Comparison of ENCODE assay signal across 17 cellular contexts in the genomic region with DNA sequence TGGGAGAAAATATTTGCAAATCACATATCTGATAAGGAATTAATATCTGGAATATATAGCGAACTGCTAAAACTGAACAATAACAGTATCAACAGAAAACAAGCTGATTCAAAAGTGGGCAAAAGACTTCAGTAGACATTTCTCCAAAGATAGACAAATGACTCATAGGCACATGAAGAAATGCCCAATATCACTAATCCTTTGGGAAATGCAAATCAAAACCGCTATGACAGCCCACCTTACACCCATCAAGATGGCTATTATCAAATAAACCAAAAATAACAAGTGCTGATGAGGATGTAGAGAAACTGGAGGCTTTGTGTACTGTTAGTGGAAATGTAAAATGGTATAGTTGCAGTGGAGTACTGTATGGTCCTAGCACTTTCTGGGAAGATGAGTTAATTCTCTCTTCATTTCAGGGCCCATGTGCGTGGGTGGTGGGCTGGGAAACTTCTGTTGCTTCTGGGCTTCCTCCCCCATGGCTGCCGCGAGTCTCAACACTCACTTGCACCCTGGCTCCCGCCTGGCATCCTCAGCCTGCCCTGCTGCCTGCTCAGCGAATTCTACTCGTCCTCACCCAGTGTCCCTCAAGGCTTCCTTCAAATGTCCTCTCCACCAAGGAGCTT. TPM values are rescaled to one million over a fixed set of nuclear protein-coding genes. Genes with fewer than 3 reads are reported as not detected.
"Had no signal": no experiment of that assay in that cellular context is flagged by ENCODE, and none has a peak within 500 bp of the region (broad histone marks: within the 10 kb centered on the region; RNA-seq: fewer than 3 reads in every experiment).

No MANE protein-coding gene starts in this region.

- H3K27ac ChIP-seq: cardiac muscle cell, left lung, neutrophil, parathyroid adenoma, thyroid gland had no signal

- H3K27ac Mint-ChIP-seq: naive thymus-derived CD8-positive, alpha-beta T cell; stimulated activated memory B cell treated with anti-CD40 and anti-IgM and Interleukin-4, amounts not matched to agents 10 μg/mL and 1 μg/mL and 100 μg/mL, for 72 hours; T-helper 2 cell treated with Interferon-gamma antibody and Interleukin-4, amounts not matched to agents 5 μg/mL and 100 μg/mL, for 36 hours had no signal

- H3K27me3 ChIP-seq: thyroid gland had no signal

- DNase-seq: activated CD8-positive, alpha-beta memory T cell treated with anti-CD3 and anti-CD28 coated beads for 24 hours; activated naive CD4-positive, alpha-beta T cell treated with anti-CD3 and anti-CD28 coated beads, Interleukin-2, amount 50 U/mL, for 16 hours; glutamatergic neuron; hypothalamus; kidney; left lung; naive thymus-derived CD8-positive, alpha-beta T cell; stimulated activated CD4-positive, alpha-beta T cell treated with anti-CD3 and anti-CD28 coated beads, Interleukin-12 subunit alpha, Interleukin-12 subunit beta, amount 100 ng/mL, for 4 hours; SW 1271; thyroid gland had no signal

- H3K4me3 Mint-ChIP-seq: naive thymus-derived CD8-positive, alpha-beta T cell; stimulated activated memory B cell treated with anti-CD40 and anti-IgM and Interleukin-4, amounts not matched to agents 10 μg/mL and 1 μg/mL and 100 μg/mL, for 72 hours; T-helper 2 cell treated with Interferon-gamma antibody and Interleukin-4, amounts not matched to agents 5 μg/mL and 100 μg/mL, for 36 hours had no signal

- H3K9ac ChIP-seq: parathyroid adenoma had no signal

- H3K4me1 ChIP-seq: parathyroid adenoma, thyroid gland had no signal

- H3K9me3 ChIP-seq: left lung, neutrophil, thyroid gland had no signal

- H2AFZ ChIP-seq: parathyroid adenoma had no signal

- H3K9me3 Mint-ChIP-seq: naive thymus-derived CD8-positive, alpha-beta T cell; stimulated activated memory B cell treated with anti-CD40 and anti-IgM and Interleukin-4, amounts not matched to agents 10 μg/mL and 1 μg/mL and 100 μg/mL, for 72 hours; T-helper 2 cell treated with Interferon-gamma antibody and Interleukin-4, amounts not matched to agents 5 μg/mL and 100 μg/mL, for 36 hours had no signal

- H3K36me3 Mint-ChIP-seq: stimulated activated memory B cell treated with anti-CD40 and anti-IgM and Interleukin-4, amounts not matched to agents 10 μg/mL and 1 μg/mL and 100 μg/mL, for 72 hours had no signal

- ATAC-seq: left lung; naive thymus-derived CD8-positive, alpha-beta T cell; stimulated activated memory B cell treated with anti-CD40 and anti-IgM and Interleukin-4, amounts not matched to agents 10 μg/mL and 1 μg/mL and 100 μg/mL, for 72 hours had no signal

- H3K4me3 ChIP-seq: cardiac muscle cell, left lung, thyroid gland had no signal

- H3K36me3 ChIP-seq: cardiac muscle cell, left lung, neutrophil, thyroid gland had no signal

RNA-seq across cellular contexts. Expression of a gene that starts 19.5 kb away (rescaled TPM):
- total RNA-seq: dermis microvascular lymphatic vessel endothelial cell; naive thymus-derived CD8-positive, alpha-beta T cell had no signal
- polyA plus RNA-seq: naive thymus-derived CD8-positive, alpha-beta T cell had no signal

RNA-seq across cellular contexts. Expression of a gene that starts 58.9 kb away (rescaled TPM):
- total RNA-seq: cardiac muscle cell, dermis microvascular lymphatic vessel endothelial cell, epithelial cell of proximal tubule, kidney had no signal
- polyA plus RNA-seq: cardiac muscle cell had no signal
